Comparison of ENCODE assay signal across 8 cellular contexts in the genomic region with DNA sequence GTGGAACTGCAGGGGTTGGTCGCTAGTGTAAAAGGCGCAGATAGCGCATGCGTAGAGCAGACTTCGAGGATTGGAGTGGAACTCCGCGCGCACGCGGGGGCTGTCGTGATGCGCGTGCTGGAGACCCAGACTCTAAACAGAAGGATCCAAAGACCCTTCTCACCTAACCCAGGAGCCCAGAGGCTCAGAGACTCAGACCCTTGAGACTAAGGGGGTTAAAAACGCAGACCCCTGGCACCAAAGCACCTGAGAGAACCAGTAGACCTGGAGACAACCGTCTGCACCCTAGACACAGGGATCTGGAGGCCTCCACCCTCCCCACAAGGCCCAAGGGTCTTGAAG. TPM values are rescaled to one million over a fixed set of nuclear protein-coding genes. Genes with fewer than 3 reads are reported as not detected.
A peak's percentile ranks its signal among the peaks of the same experiment; 100 is the strongest.
DNase-seq lines count a peak whose midpoint lies in the region; ATAC-seq, FAIRE-seq and TF ChIP-seq lines count a peak whose summit lies in the region.

No MANE protein-coding gene starts in this region.

- TF ChIP-seq POLR2A in GM12891 (IDR thresholded peaks at IDR 0.05; ENCODE audit: low read depth, low read length), result no peak

- peak; percentile 74 for DNase-seq in DMS53 treated with DMSO at 0.1 percent for 48 hours (lab: John Stamatoyannopoulos, UW; ENCODE audit: unreplicated experiment)
- no peak for DNase-seq in DMS53 (lab: John Stamatoyannopoulos, UW)
- no peak for DNase-seq in SK-N-MC (ENCODE audit: low read depth, low spot score)
- no peak for DNase-seq in foreskin fibroblast
- no peak for DNase-seq in GM12891 (ENCODE audit: insufficient read length, low spot score)

- ATAC-seq in HG02798 (IDR thresholded peaks at IDR 0.05; ENCODE audit: poor library complexity, unreplicated experiment), result peak; percentile 37
- ATAC-seq in GM18861 (IDR thresholded peaks at IDR 0.05; ENCODE audit: unreplicated experiment), result no peak

- H3K9ac ChIP-seq in SK-N-MC (ENCODE audit: insufficient read length), result no peak overlapping the region
- H3K9ac ChIP-seq in rectal smooth muscle tissue (ENCODE audit: low read length), result no peak overlapping the region

- peaks cover 2% of the 10 kb centered on the region; the same call in 1 of the 2 replicates for H3K36me3 ChIP-seq in SK-N-MC (ENCODE audit: insufficient read depth, low read length)
- peaks cover 1% of the 10 kb centered on the region for H3K36me3 ChIP-seq in rectal smooth muscle tissue (ENCODE audit: control insufficient read depth, insufficient read depth, low read length)

- TF ChIP-seq CTCF in foreskin fibroblast (IDR thresholded peaks at IDR 0.05; ENCODE audit: low read depth, low read length), result no peak

- no peak for FAIRE-seq in GM12891 (lab: Jason Lieb, UNC)

- no peaks in the 10 kb centered on the region for H3K9me3 ChIP-seq in SK-N-MC (ENCODE audit: low read depth, low read length)

- H3K27me3 ChIP-seq in rectal smooth muscle tissue (ENCODE audit: control insufficient read depth, insufficient read depth, low read length), result no peaks in the 10 kb centered on the region

- peak overlapping the region; percentile 92 for H3K4me3 ChIP-seq in SK-N-MC
- H3K4me3 ChIP-seq in foreskin fibroblast (ENCODE audit: low read depth in 1 of 2, low read length in 2 of 2), result peak overlapping the region; percentile 78 to 92
- peak overlapping the region; percentile 84 for H3K4me3 ChIP-seq in rectal smooth muscle tissue (ENCODE audit: low read length)

- peaks cover 6% of the 10 kb centered on the region for H3K4me1 ChIP-seq in rectal smooth muscle tissue (ENCODE audit: control insufficient read depth, insufficient read depth, low read length)

- H3K27ac ChIP-seq in SK-N-MC (no peak overlapping the region), rectal smooth muscle tissue (ENCODE audit: low read depth, low read length) (peak overlapping the region; percentile 66)

TF ChIP-seq in GM12891, 5 proteins besides CTCF, POLR2A, EP300 and RAD21:
- TF ChIP-seq POLR2AphosphoS5 (IDR thresholded peaks at IDR 0.05; ENCODE audit: low read depth, low read length), result no peak

RNA-seq across cellular contexts. Expression of a gene that starts 0.6 kb away (rescaled TPM):
- polyA plus RNA-seq in GM12891 (2012; ENCODE audit: low read depth, missing spikeins), result 1.7 TPM

RNA-seq across cellular contexts. Expression of a gene that starts 15.9 kb away (rescaled TPM):
- polyA plus RNA-seq in GM12891 (2012; ENCODE audit: low read depth, missing spikeins), result not detected

RNA-seq across cellular contexts. Expression of a gene that starts 26.1 kb away (rescaled TPM):
- 0.10 TPM for polyA plus RNA-seq in GM12891 (2012; ENCODE audit: low read depth, missing spikeins)

RNA-seq across cellular contexts. Expression of a gene that starts 33.3 kb away (rescaled TPM):
- not detected for polyA plus RNA-seq in GM12891 (2012; ENCODE audit: low read depth, missing spikeins)

RNA-seq across cellular contexts. Expression of a gene that starts 43.9 kb away (rescaled TPM):
- polyA plus RNA-seq in GM12891 (2012; ENCODE audit: low read depth, missing spikeins), result not detected
